Comparison of ENCODE assay signal across 29 cellular contexts in the genomic region with DNA sequence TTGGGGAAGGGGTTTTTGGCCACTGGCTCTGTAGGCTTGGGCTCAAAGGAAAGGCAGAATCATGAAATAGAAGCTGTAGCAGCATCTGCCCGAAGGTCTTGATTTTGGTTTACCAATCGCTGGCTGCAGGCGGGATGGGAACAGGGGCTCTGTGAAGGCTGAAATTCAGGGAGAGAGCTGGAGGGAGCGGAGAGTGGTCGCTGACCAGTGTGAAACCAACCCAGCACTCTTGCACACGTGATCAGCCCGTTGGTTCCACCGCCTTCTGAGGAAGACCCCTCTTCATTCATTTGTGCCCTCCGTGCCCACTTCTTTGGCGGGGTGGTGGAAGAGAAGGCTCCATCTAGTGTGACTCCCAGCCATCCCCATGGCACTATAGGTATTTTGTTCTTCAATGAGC.
"Had no signal": no experiment of that assay in that cellular context is flagged by ENCODE, and none has a peak within 500 bp of the region (broad histone marks: within the 10 kb centered on the region; RNA-seq: fewer than 3 reads in every experiment).

No MANE protein-coding gene starts in this region.

- H3K36me3 Mint-ChIP-seq: natural killer cell; stimulated activated memory B cell treated with anti-CD40 and anti-IgM and Interleukin-4, amounts not matched to agents 10 μg/mL and 1 μg/mL and 100 μg/mL, for 72 hours had no signal

- H3K4me3 Mint-ChIP-seq: naive thymus-derived CD4-positive, alpha-beta T cell; natural killer cell; nephron; neural crest cell; stimulated activated memory B cell treated with anti-CD40 and anti-IgM and Interleukin-4, amounts not matched to agents 10 μg/mL and 1 μg/mL and 100 μg/mL, for 72 hours; stimulated activated naive CD8-positive, alpha-beta T cell treated with anti-CD3 and anti-CD28 coated beads, Interleukin-15, amount 100 ng/mL, for 72 hours; type B pancreatic cell had no signal

- H3K9me3 Mint-ChIP-seq: naive thymus-derived CD4-positive, alpha-beta T cell; natural killer cell; nephron; neural crest cell; stimulated activated memory B cell treated with anti-CD40 and anti-IgM and Interleukin-4, amounts not matched to agents 10 μg/mL and 1 μg/mL and 100 μg/mL, for 72 hours; stimulated activated naive CD8-positive, alpha-beta T cell treated with anti-CD3 and anti-CD28 coated beads, Interleukin-15, amount 100 ng/mL, for 72 hours; type B pancreatic cell had no signal

- H3K9me3 ChIP-seq: neutrophil, pancreas, psoas muscle, right lobe of liver, suprapubic skin, testis, tibial artery, transverse colon, upper lobe of right lung, uterus had no signal

- H3K27ac Mint-ChIP-seq: naive thymus-derived CD4-positive, alpha-beta T cell; natural killer cell; nephron; progenitor cell of endocrine pancreas; stimulated activated memory B cell treated with anti-CD40 and anti-IgM and Interleukin-4, amounts not matched to agents 10 μg/mL and 1 μg/mL and 100 μg/mL, for 72 hours; type B pancreatic cell had no signal

- H3K27me3 Mint-ChIP-seq: type B pancreatic cell had no signal

- DNase-seq: naive thymus-derived CD4-positive, alpha-beta T cell; natural killer cell; nucleus accumbens; pancreas; psoas muscle; right cardiac atrium; right lobe of liver; small intestine; stimulated activated CD4-positive, alpha-beta T cell treated with anti-CD3 and anti-CD28 coated beads, Interleukin-12 subunit alpha, Interleukin-12 subunit beta, amount 100 ng/mL, for 4 hours; stimulated activated CD4-positive, alpha-beta T cell treated with anti-CD3 and anti-CD28 coated beads, Interleukin-1b, Interleukin-23, amount 100 ng/mL, for 48 hours; stimulated activated CD4-positive, alpha-beta T cell treated with anti-CD3 and anti-CD28 coated beads, Interleukin-4, amount 100 ng/mL, for 1 hour; stimulated activated CD4-positive, alpha-beta T cell treated with anti-CD3 and anti-CD28 coated beads, Interleukin-4, amount 100 ng/mL, for 4 hours; stimulated activated CD8-positive, alpha-beta memory T cell treated with anti-CD3 and anti-CD28 coated beads, Interleukin-4, amount 100 ng/mL, for 48 hours; stimulated activated naive CD4-positive, alpha-beta T cell; stimulated activated naive CD8-positive, alpha-beta T cell treated with anti-CD3 and anti-CD28 coated beads, Interleukin-15, amount 100 ng/mL, for 72 hours; stimulated activated naive CD8-positive, alpha-beta T cell treated with anti-CD3 and anti-CD28 coated beads, Interleukin-15, Interleukin-2, amounts not matched to agents 100 U/mL and 50 U/mL, for 24 hours; substantia nigra; testis; tibial artery; transverse colon; upper lobe of right lung; uterus had no signal

- H3K4me1 Mint-ChIP-seq: natural killer cell; stimulated activated naive CD8-positive, alpha-beta T cell treated with anti-CD3 and anti-CD28 coated beads, Interleukin-15, amount 100 ng/mL, for 72 hours had no signal

- H3K27ac ChIP-seq: neutrophil, pancreas, psoas muscle, right lobe of liver, suprapubic skin, testis had no signal

- H3K4me1 ChIP-seq: pancreas, psoas muscle, right lobe of liver, suprapubic skin, testis, uterus had no signal

- H3K4me3 ChIP-seq: pancreas, psoas muscle, right lobe of liver, suprapubic skin, testis, tibial artery, transverse colon, upper lobe of right lung, uterus had no signal

- ATAC-seq: naive thymus-derived CD4-positive, alpha-beta T cell; natural killer cell; pancreas; right cardiac atrium; right lobe of liver; stimulated activated memory B cell treated with anti-CD40 and anti-IgM and Interleukin-4, amounts not matched to agents 10 μg/mL and 1 μg/mL and 100 μg/mL, for 72 hours; stimulated activated naive CD8-positive, alpha-beta T cell treated with anti-CD3 and anti-CD28 coated beads, Interleukin-15, amount 100 ng/mL, for 72 hours; stimulated activated naive CD8-positive, alpha-beta T cell treated with anti-CD3 and anti-CD28 coated beads, Interleukin-15, Interleukin-2, amounts not matched to agents 100 U/mL and 50 U/mL, for 24 hours; upper lobe of right lung had no signal

- H3K27me3 ChIP-seq: right lobe of liver, suprapubic skin, testis, tibial artery, transverse colon, upper lobe of right lung, uterus had no signal

- H3K36me3 ChIP-seq: neutrophil, pancreas, right lobe of liver, suprapubic skin, tibial artery, transverse colon, upper lobe of right lung, uterus had no signal
